8 cellular contexts compared by ENCODE assay signal in the genomic region with DNA sequence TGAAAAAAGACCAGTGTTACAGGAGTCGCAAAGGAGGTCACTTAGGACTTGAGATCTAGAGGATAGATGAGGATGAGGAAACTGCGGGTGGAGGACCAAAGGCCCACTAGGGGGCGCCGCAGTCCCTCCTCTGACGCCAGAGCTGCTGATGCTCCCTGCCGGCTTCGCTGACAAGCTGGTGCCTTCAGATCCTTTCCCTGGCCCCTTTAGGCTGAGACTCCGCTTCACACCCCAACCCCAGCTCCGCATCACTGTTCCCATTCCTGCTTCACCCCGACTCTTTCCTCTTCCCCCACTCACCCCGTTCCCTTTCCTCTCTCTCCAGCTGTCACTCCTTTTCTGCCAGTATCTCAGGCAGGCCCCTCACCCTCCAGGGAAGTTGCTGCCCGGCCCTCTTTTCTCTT. TPM values are rescaled to one million over a fixed set of nuclear protein-coding genes. Genes with fewer than 3 reads are reported as not detected.
DNase-seq lines count a peak whose midpoint lies in the region; ATAC-seq and TF ChIP-seq lines count a peak whose summit lies in the region.

No MANE protein-coding gene starts in this region.

- TF ChIP-seq POLR2A in IMR-90 (IDR thresholded peaks at IDR 0.05; ENCODE audit: low read depth, low read length), result no peak

- peaks cover 17% of the 10 kb centered on the region for H3K4me1 Mint-ChIP-seq in endothelial cell (ENCODE audit: unreplicated experiment)

- TF ChIP-seq RAD21 in IMR-90 (IDR thresholded peaks at IDR 0.05; ENCODE audit: low read length), result peak; percentile 73

- intact Hi-C loops in IMR-90 (cut with micrococcal nuclease), result loop anchor here (1.0 kb wide), 1 partner anchor 291 kb away; no protein-coding TSS in a partner anchor

- H4K91ac ChIP-seq in IMR-90 (ENCODE audit: insufficient read depth, low read depth, low read length), result no peak overlapping the region

- no peaks in the 10 kb centered on the region for H3K79me2 ChIP-seq in OCI-LY1 (ENCODE audit: insufficient read depth, low read length)

- H3K4me2 ChIP-seq in IMR-90 (ENCODE audit: low read depth, low read length) (no peak overlapping the region), OCI-LY1 (ENCODE audit: low read length) (no peak overlapping the region)

- H3K9me3 Mint-ChIP-seq in endothelial cell (ENCODE audit: unreplicated experiment), result no peaks in the 10 kb centered on the region

- H3K27me3 Mint-ChIP-seq in endothelial cell (ENCODE audit: unreplicated experiment), result peaks cover 30% of the 10 kb centered on the region

- H3K4me3 Mint-ChIP-seq in endothelial cell (ENCODE audit: unreplicated experiment), result no peak overlapping the region

- H2AFZ ChIP-seq in IMR-90 (replicated peaks; ENCODE audit: low read length, poor library complexity) (peak overlapping the region; percentile 81), OCI-LY1 (ENCODE audit: low read length) (no peak overlapping the region)

- H3K36me3 ChIP-seq in IMR-90 (ENCODE audit: control insufficient read depth, insufficient read depth, low read length) (peaks cover 3% of the 10 kb centered on the region), OCI-LY1 (ENCODE audit: insufficient read depth, low read length) (no peaks in the 10 kb centered on the region; the same call in 1 of the 2 replicates)

- no peak overlapping the region for H2BK5ac ChIP-seq in IMR-90 (ENCODE audit: low read depth, low read length, poor library complexity, severe bottlenecking)

- in situ Hi-C loops in IMR-90 (cut with MboI; ENCODE audit: low sequenced_read_pairs), result no loop called here

- H3K4ac ChIP-seq in IMR-90 (ENCODE audit: low read depth, low read length), result no peak overlapping the region

- DNase-seq in D341Med (ENCODE audit: low spot score) (peak; percentile 92), IMR-90 (peak; percentile 64), endothelial cell (ENCODE audit: low spot score) (peak; percentile 88), mucosa of gallbladder (ENCODE audit: low spot score) (peak; percentile 81), DMS79 treated with DMSO at 0.1 percent for 48 hours (lab: John Stamatoyannopoulos, UW) (no peak)
- DNase-seq in activated CD8-positive, alpha-beta memory T cell treated with anti-CD3 and anti-CD28 coated beads, Interleukin-2, amount 50 U/mL, for 48 hours, result peak; percentile 93
- DNase-seq in stimulated activated CD8-positive, alpha-beta memory T cell treated with anti-CD3 and anti-CD28 coated beads, Interleukin-4, amount 100 ng/mL, for 4 hours (ENCODE audit: low read depth in 2 of 2, low spot score in 1 of 2), result peak; percentile 47 to 59

- H3K36me3 Mint-ChIP-seq in endothelial cell (ENCODE audit: low read depth, unreplicated experiment), result no peaks in the 10 kb centered on the region

- H3K18ac ChIP-seq in IMR-90 (ENCODE audit: low read depth, low read length), result no peak overlapping the region

- BruUV-seq in IMR-90 (replicated peaks; lab: Mats Ljungman, UMichigan), result no TSS peak

- dilution Hi-C loops in IMR-90 (cut with HindIII; ENCODE audit: low sequenced_read_pairs, unreplicated experiment), result no loop called here

- H3K9me1 ChIP-seq in IMR-90 (ENCODE audit: insufficient read depth, low read length), result no peaks in the 10 kb centered on the region

- no peak overlapping the region for H2BK120ac ChIP-seq in IMR-90 (ENCODE audit: low read depth, low read length)

- no peak overlapping the region for H2BK20ac ChIP-seq in IMR-90 (ENCODE audit: low read depth, low read length)

- no peak overlapping the region for H2AK5ac ChIP-seq in IMR-90 (ENCODE audit: low read depth, low read length)

- POLR2A ChIA-PET in IMR-90 (lab: Charles Lee; ENCODE audit: unreplicated experiment), result no interaction called here

- H3K4me3 ChIP-seq in IMR-90 (ENCODE audit: insufficient read depth, low read depth, low read length) (no peak overlapping the region), OCI-LY1 (ENCODE audit: low read depth, low read length, poor library complexity, severe bottlenecking) (no peak overlapping the region)

- no peak overlapping the region for H3K23ac ChIP-seq in IMR-90 (ENCODE audit: low read depth, low read length)

- H3K27ac ChIP-seq in IMR-90 (ENCODE audit: insufficient read depth, low read length), result no peak overlapping the region
- H3K27ac ChIP-seq in OCI-LY1 (ENCODE audit: low read depth, low read length, poor library complexity, severe bottlenecking), result no peak overlapping the region

- no peak overlapping the region for H3K56ac ChIP-seq in IMR-90 (ENCODE audit: extremely low read depth, insufficient read depth, low read length)

- H4K5ac ChIP-seq in IMR-90 (ENCODE audit: low read depth, low read length), result no peak overlapping the region

- H3K9ac ChIP-seq in IMR-90 (ENCODE audit: low read depth, low read length) (no peak overlapping the region), OCI-LY1 (ENCODE audit: low read length) (no peak overlapping the region)

- H4K20me1 ChIP-seq in IMR-90 (ENCODE audit: insufficient read depth, low read length) (no peaks in the 10 kb centered on the region), OCI-LY1 (ENCODE audit: insufficient read depth, low read length) (no peaks in the 10 kb centered on the region)

- TF ChIP-seq CTCF in IMR-90 (conservative IDR thresholded peaks at IDR 0.05; ENCODE audit: low read depth, low read length) (peak; percentile 93), OCI-LY1 (IDR thresholded peaks at IDR 0.05; ENCODE audit: low read length) (peak; percentile 82), endothelial cell (IDR thresholded peaks at IDR 0.05; ENCODE audit: unreplicated experiment) (peak; percentile 76)

- no peak overlapping the region for H2BK15ac ChIP-seq in IMR-90 (ENCODE audit: low read depth, low read length)

- no peaks in the 10 kb centered on the region for H3K9me2 ChIP-seq in OCI-LY1 (ENCODE audit: low read depth, low read length)

- H3K4me1 ChIP-seq in IMR-90 (ENCODE audit: control insufficient read depth, insufficient read depth, low read length) (peaks cover 3% of the 10 kb centered on the region; the same call in 1 of the 2 replicates), OCI-LY1 (ENCODE audit: insufficient read depth, low read length, severe bottlenecking) (no peaks in the 10 kb centered on the region)

- 46% methylated on average over 4 of the region's 12 CpGs; no CpG with 5 or more reads in 1 of the 2 experiments for WGBS in IMR-90 (ENCODE audit: extremely low coverage in 2 of 2, insufficient read length in 1 of 2), 2 experiments

- H3K27me3 ChIP-seq in IMR-90 (ENCODE audit: control insufficient read depth, insufficient read depth, low read length) (peaks cover 43% of the 10 kb centered on the region), OCI-LY1 (ENCODE audit: insufficient read depth, low read length) (no peaks in the 10 kb centered on the region)

- no peak overlapping the region for H3K14ac ChIP-seq in IMR-90 (replicated peaks; ENCODE audit: low read depth, low read length)

- H4K8ac ChIP-seq in IMR-90 (ENCODE audit: low read depth in 2 of 2, low read length in 2 of 2), result no peak overlapping the region

- no peaks in the 10 kb centered on the region for H3K79me1 ChIP-seq in IMR-90 (ENCODE audit: low read depth in 1 of 2, low read length in 2 of 2)

- H3K9me3 ChIP-seq in IMR-90 (ENCODE audit: control insufficient read depth, insufficient read depth, low read length) (no peaks in the 10 kb centered on the region; the same call in 1 of the 2 replicates), OCI-LY1 (ENCODE audit: low read length) (no peaks in the 10 kb centered on the region)

- no peaks in the 10 kb centered on the region for H3F3A ChIP-seq in OCI-LY1 (ENCODE audit: insufficient read depth, low read length)

- peak overlapping the region; percentile 9 for H2AK9ac ChIP-seq in IMR-90 (replicated peaks; ENCODE audit: low read depth, low read length, poor library complexity)

- no peak overlapping the region for H3K27ac Mint-ChIP-seq in endothelial cell (ENCODE audit: unreplicated experiment)

- ATAC-seq in IMR-90 (ENCODE audit: low read depth), result peak; percentile 92

- CTCF ChIA-PET in IMR-90 (lab: Yijun Ruan, JAX), result interaction anchor here (0.6 to 2.1 kb wide), 15 partner anchors 10 to 293 kb away, joined by 3 to 12 read pairs (median 4); partner anchors contain the start of genes PEX19 and PIGM

TF ChIP-seq in IMR-90, 13 proteins besides CTCF, POLR2A, EP300 and RAD21 (continues in another document):
- no peak for TF ChIP-seq BHLHE40 (IDR thresholded peaks at IDR 0.05; ENCODE audit: low read depth, low read length)
- peak; percentile 60 for TF ChIP-seq SMC3 (IDR thresholded peaks at IDR 0.05; ENCODE audit: low read depth, low read length)
- no peak for TF ChIP-seq RFX5 (IDR thresholded peaks at IDR 0.05; ENCODE audit: low read depth, low read length)
- no peak for TF ChIP-seq RCOR1 (IDR thresholded peaks at IDR 0.05; ENCODE audit: insufficient replicate concordance, low read length)
- no peak for TF ChIP-seq FOS (IDR thresholded peaks at IDR 0.05; ENCODE audit: low read depth, low read length)
- no peak for TF ChIP-seq MAFK (IDR thresholded peaks at IDR 0.05; ENCODE audit: low read depth, low read length)

RNA-seq across cellular contexts. Expression of gene KCNJ9, which starts 4.3 kb away (rescaled TPM):
- not detected in 2 replicates for total RNA-seq in IMR-90 (2012; rRNA removed)
- not detected in 2 replicates for polyA plus RNA-seq in IMR-90 (2012; rRNA removed)
- polyA plus RNA-seq in IMR-90 (2012; cell fraction: cytosol; rRNA removed), result not detected in 2 replicates
- polyA plus RNA-seq in IMR-90 (2012; cell fraction: nucleus; rRNA removed; ENCODE audit: low replicate concordance), result not detected in 2 replicates
- total RNA-seq in endothelial cell (ENCODE audit: unreplicated experiment), result 0.05 TPM
- total RNA-seq in mucosa of gallbladder, result not detected

RNA-seq across cellular contexts. Expression of gene IGSF8, which starts 12.7 kb away (rescaled TPM):
- total RNA-seq in IMR-90 (2012; rRNA removed), result 7.5 and 8.8 TPM in 2 replicates
- polyA plus RNA-seq in IMR-90 (2012; rRNA removed), result 25.2 and 26.3 TPM in 2 replicates
- 24.0 and 37.8 TPM in 2 replicates for polyA plus RNA-seq in IMR-90 (2012; cell fraction: cytosol; rRNA removed)
- 23.9 and 55.0 TPM in 2 replicates for polyA plus RNA-seq in IMR-90 (2012; cell fraction: nucleus; rRNA removed; ENCODE audit: low replicate concordance)
- total RNA-seq in endothelial cell (ENCODE audit: unreplicated experiment), result 17.2 TPM
- total RNA-seq in mucosa of gallbladder, result 81.7 TPM

RNA-seq across cellular contexts. Expression of gene KCNJ10, which starts 15.7 kb away (rescaled TPM):
- total RNA-seq in IMR-90 (2012; rRNA removed), result not detected in 2 replicates
- polyA plus RNA-seq in IMR-90 (2012; rRNA removed), result not detected in 2 replicates
- not detected in 2 replicates for polyA plus RNA-seq in IMR-90 (2012; cell fraction: cytosol; rRNA removed)
- polyA plus RNA-seq in IMR-90 (2012; cell fraction: nucleus; rRNA removed; ENCODE audit: low replicate concordance), result not detected in 2 replicates
- not detected for total RNA-seq in endothelial cell (ENCODE audit: unreplicated experiment)
- total RNA-seq in mucosa of gallbladder, result not detected

RNA-seq across cellular contexts. Expression of gene ATP1A2, which starts 29.9 kb away (rescaled TPM):
- total RNA-seq in IMR-90 (2012; rRNA removed), result under 0.01 and 0.28 TPM in 2 replicates
- 0.14 and 0.15 TPM in 2 replicates for polyA plus RNA-seq in IMR-90 (2012; rRNA removed)
- polyA plus RNA-seq in IMR-90 (2012; cell fraction: cytosol; rRNA removed), result 0.01 and 0.16 TPM in 2 replicates
- polyA plus RNA-seq in IMR-90 (2012; cell fraction: nucleus; rRNA removed; ENCODE audit: low replicate concordance), result 0.35 and 0.52 TPM in 2 replicates
- 0.49 TPM for total RNA-seq in endothelial cell (ENCODE audit: unreplicated experiment)
- 18.6 TPM for total RNA-seq in mucosa of gallbladder

RNA-seq across cellular contexts. Expression of gene PIGM, which starts 53.9 kb away (rescaled TPM):
- total RNA-seq in IMR-90 (2012; rRNA removed) (2.9 and 4.4 TPM in 2 replicates), endothelial cell (ENCODE audit: unreplicated experiment) (6.0 TPM), mucosa of gallbladder (7.9 TPM)
- 2.8 and 2.9 TPM in 2 replicates for polyA plus RNA-seq in IMR-90 (2012; rRNA removed)
- polyA plus RNA-seq in IMR-90 (2012; cell fraction: cytosol; rRNA removed), result 1.6 TPM in 2 replicates
- 0.60 and 1.4 TPM in 2 replicates for polyA plus RNA-seq in IMR-90 (2012; cell fraction: nucleus; rRNA removed; ENCODE audit: low replicate concordance)
